Comparison of ENCODE assay signal across 1 cellular context in genomic region chr9:14301006-14301405, GRCh38.
TF ChIP-seq lines count a peak whose summit lies in the region.

No MANE protein-coding gene starts in this region.

TF ChIP-seq in A549, 52 proteins besides CTCF, POLR2A, EP300 and RAD21 (continued from another document):
- no peak for TF ChIP-seq HMGXB4 (CRISPR knock-in tag; IDR thresholded peaks at IDR 0.05; ENCODE audit: borderline replicate concordance)
- TF ChIP-seq TP53 (CRISPR knock-in tag; IDR thresholded peaks at IDR 0.05) = no peak
- no peak for TF ChIP-seq EHMT2 (IDR thresholded peaks at IDR 0.05; ENCODE audit: low read depth)
- no peak for TF ChIP-seq FOSB (CRISPR knock-in tag; IDR thresholded peaks at IDR 0.05)
